ENCODE assay signal across 37 cellular contexts in genomic region chr10:133487085-133487484, GRCh38. TPM values are rescaled to one million over a fixed set of nuclear protein-coding genes. Genes with fewer than 3 reads are reported as not detected.
"Had no signal": no experiment of that assay in that cellular context is flagged by ENCODE, and none has a peak within 500 bp of the region (broad histone marks: within the 10 kb centered on the region; RNA-seq: fewer than 3 reads in every experiment).

No MANE protein-coding gene starts in this region.

- H3K4me3 Mint-ChIP-seq: activated naive CD4-positive, alpha-beta T cell treated with anti-CD3 and anti-CD28 coated beads for 36 hours; activated naive CD4-positive, alpha-beta T cell treated with anti-CD3 and anti-CD28 coated beads, Interleukin-2, amount 10 ng/mL, durations not matched to agents 7 days and 5 days; activated naive CD4-positive, alpha-beta T cell treated with anti-CD3 and anti-CD28 coated beads, Interleukin-2, amount 50 U/mL, for 24 hours; activated naive CD8-positive, alpha-beta T cell; activated naive CD8-positive, alpha-beta T cell treated with anti-CD3 and anti-CD28 coated beads for 36 hours; activated naive CD8-positive, alpha-beta T cell treated with anti-CD3 and anti-CD28 coated beads, Interleukin-2, amount 10 ng/mL, durations not matched to agents 7 days and 5 days; activated naive CD8-positive, alpha-beta T cell treated with anti-CD3 and anti-CD28 coated beads, Interleukin-2, amount 50 U/mL, for 24 hours; activated T-cell treated with anti-CD3 and anti-CD28 coated beads, Interleukin-2, amount 50 U/mL, for 24 hours; activated T-cell treated with anti-CD3 and anti-CD28 coated beads, Interleukin-2, amount 50 U/mL, for 4 hours; activated T-cell treated with anti-CD3 and anti-CD28 coated beads, Interleukin-2, amount 50 U/mL, for 72 hours; activated T-helper 1 cell treated with anti-CD3 and anti-CD28 coated beads, Interleukin-12 subunit alpha, Interleukin-12 subunit beta, Interleukin-2, Interleukin-4 antibody, amounts not matched to agents 30 ng/mL and 10 ng/mL and 1 ng/mL, durations not matched to agents 14 hours and 24 hours and 36 hours; activated T-helper 17 cell treated with anti-CD3 and anti-CD28 coated beads, Interleukin-2, amount 50 U/mL, for 72 hours; brain; central memory CD8-positive, alpha-beta T cell had no signal

- DNase-seq: activated effector memory CD4-positive, alpha-beta T cell treated with anti-CD3 and anti-CD28 coated beads, Interleukin-2, amount 50 U/mL, for 16 hours; activated effector memory CD4-positive, alpha-beta T cell treated with Interleukin-2 at 50 U/mL for 16 hours; activated gamma-delta T cell; activated gamma-delta T cell treated with Interleukin-2 at 50 U/mL for 16 hours; activated naive CD4-positive, alpha-beta T cell; activated naive CD4-positive, alpha-beta T cell treated with anti-CD3 and anti-CD28 coated beads for 36 hours; activated naive CD4-positive, alpha-beta T cell treated with anti-CD3 and anti-CD28 coated beads, Interleukin-2, amount 10 ng/mL, durations not matched to agents 7 days and 5 days; activated naive CD4-positive, alpha-beta T cell treated with anti-CD3 and anti-CD28 coated beads, Interleukin-2, amount 50 U/mL, for 16 hours; activated naive CD4-positive, alpha-beta T cell treated with Interleukin-2 at 50 U/mL for 16 hours; activated naive CD8-positive, alpha-beta T cell treated with anti-CD3 and anti-CD28 coated beads for 36 hours; activated naive CD8-positive, alpha-beta T cell treated with anti-CD3 and anti-CD28 coated beads, Interleukin-2, amount 10 ng/mL, durations not matched to agents 7 days and 5 days; activated naive CD8-positive, alpha-beta T cell treated with anti-CD3 and anti-CD28 coated beads, Interleukin-2, amount 50 U/mL, for 24 hours; activated T-cell treated with anti-CD3 and anti-CD28 coated beads, Interleukin-2, amount 50 U/mL, for 24 hours; activated T-cell treated with anti-CD3 and anti-CD28 coated beads, Interleukin-2, amount 50 U/mL, for 4 hours; activated T-cell treated with anti-CD3 and anti-CD28 coated beads, Interleukin-2, amount 50 U/mL, for 48 hours; activated T-cell treated with anti-CD3 and anti-CD28 coated beads, Interleukin-2, amount 50 U/mL, for 72 hours; adrenal gland; amniotic stem cell; amygdala; anterior cingulate cortex; aorta; body of pancreas; brain microvascular endothelial cell; caudate nucleus; central memory CD4-positive, alpha-beta T cell; cerebellar nuclear complex had no signal

- H3K4me1 Mint-ChIP-seq: activated naive CD4-positive, alpha-beta T cell treated with anti-CD3 and anti-CD28 coated beads, Interleukin-2, amount 50 U/mL, for 24 hours; brain; central memory CD8-positive, alpha-beta T cell had no signal

- H3K27me3 ChIP-seq: adrenal gland, ascending aorta, body of pancreas, brain microvascular endothelial cell, breast epithelium, cardiac muscle cell had no signal

- H3K4me1 ChIP-seq: adrenal gland, ascending aorta, body of pancreas, breast epithelium had no signal

- H3K36me3 ChIP-seq: adrenal gland, ascending aorta, brain microvascular endothelial cell, cardiac muscle cell had no signal

- H3K27ac Mint-ChIP-seq: activated naive CD4-positive, alpha-beta T cell treated with anti-CD3 and anti-CD28 coated beads for 36 hours; activated naive CD4-positive, alpha-beta T cell treated with anti-CD3 and anti-CD28 coated beads, Interleukin-2, amount 10 ng/mL, durations not matched to agents 7 days and 5 days; activated naive CD4-positive, alpha-beta T cell treated with anti-CD3 and anti-CD28 coated beads, Interleukin-2, amount 50 U/mL, for 24 hours; activated naive CD4-positive, alpha-beta T cell treated with anti-CD3 and anti-CD28 coated beads, Interleukin-2, amount 50 U/mL, for 72 hours; activated naive CD8-positive, alpha-beta T cell; activated naive CD8-positive, alpha-beta T cell treated with anti-CD3 and anti-CD28 coated beads for 36 hours; activated naive CD8-positive, alpha-beta T cell treated with anti-CD3 and anti-CD28 coated beads, Interleukin-2, amount 10 ng/mL, durations not matched to agents 7 days and 5 days; activated naive CD8-positive, alpha-beta T cell treated with anti-CD3 and anti-CD28 coated beads, Interleukin-2, amount 50 U/mL, for 24 hours; activated T-cell treated with anti-CD3 and anti-CD28 coated beads, Interleukin-2, amount 50 U/mL, for 24 hours; activated T-cell treated with anti-CD3 and anti-CD28 coated beads, Interleukin-2, amount 50 U/mL, for 72 hours; activated T-helper 1 cell treated with anti-CD3 and anti-CD28 coated beads, Interleukin-12 subunit alpha, Interleukin-12 subunit beta, Interleukin-2, Interleukin-4 antibody, amounts not matched to agents 30 ng/mL and 10 ng/mL and 1 ng/mL, durations not matched to agents 14 hours and 24 hours and 36 hours; activated T-helper 17 cell treated with anti-CD3 and anti-CD28 coated beads, Interleukin-2, amount 50 U/mL, for 72 hours; activated T-helper 2 cell treated with anti-CD3 and anti-CD28 coated beads, Interferon-gamma antibody, Interleukin-2, Interleukin-4, amounts not matched to agents 10 μg/mL and 5 μg/mL and 100 μg/mL, durations not matched to agents 14 hours and 24 hours and 36 hours; brain had no signal

- H3K4me3 ChIP-seq: adrenal gland, ascending aorta, body of pancreas, breast epithelium, cardiac muscle cell had no signal

- H3K27me3 Mint-ChIP-seq: activated naive CD8-positive, alpha-beta T cell; activated naive CD8-positive, alpha-beta T cell treated with anti-CD3 and anti-CD28 coated beads for 36 hours; activated T-cell treated with anti-CD3 and anti-CD28 coated beads, Interleukin-2, amount 50 U/mL, for 24 hours; activated T-helper 17 cell treated with anti-CD3 and anti-CD28 coated beads, Interleukin-2, amount 50 U/mL, for 72 hours had no signal

- H3K27ac ChIP-seq: adrenal gland, ascending aorta, body of pancreas, brain microvascular endothelial cell, breast epithelium, cardiac muscle cell had no signal

RNA-seq across cellular contexts. Expression of gene CYP2E1, which starts 40.1 kb away (rescaled TPM):
- total RNA-seq: activated naive CD8-positive, alpha-beta T cell treated with anti-CD3 and anti-CD28 coated beads for 36 hours had no signal
